1 cellular context compared by ENCODE assay signal in genomic region chr16:50525716-50526115, GRCh38.
TF ChIP-seq lines count a peak whose summit lies in the region.

No MANE protein-coding gene starts in this region.

TF ChIP-seq in IMR-90, 13 proteins besides CTCF, POLR2A, EP300 and RAD21 (continued from another document):
- TF ChIP-seq MAFK (IDR thresholded peaks at IDR 0.05; ENCODE audit: low read depth, low read length) (no peak), SMC3 (IDR thresholded peaks at IDR 0.05; ENCODE audit: low read depth, low read length) (no peak), RCOR1 (IDR thresholded peaks at IDR 0.05; ENCODE audit: insufficient replicate concordance, low read length) (no peak), BHLHE40 (IDR thresholded peaks at IDR 0.05; ENCODE audit: low read depth, low read length) (no peak)
